8 cellular contexts compared by ENCODE assay signal in the genomic region with DNA sequence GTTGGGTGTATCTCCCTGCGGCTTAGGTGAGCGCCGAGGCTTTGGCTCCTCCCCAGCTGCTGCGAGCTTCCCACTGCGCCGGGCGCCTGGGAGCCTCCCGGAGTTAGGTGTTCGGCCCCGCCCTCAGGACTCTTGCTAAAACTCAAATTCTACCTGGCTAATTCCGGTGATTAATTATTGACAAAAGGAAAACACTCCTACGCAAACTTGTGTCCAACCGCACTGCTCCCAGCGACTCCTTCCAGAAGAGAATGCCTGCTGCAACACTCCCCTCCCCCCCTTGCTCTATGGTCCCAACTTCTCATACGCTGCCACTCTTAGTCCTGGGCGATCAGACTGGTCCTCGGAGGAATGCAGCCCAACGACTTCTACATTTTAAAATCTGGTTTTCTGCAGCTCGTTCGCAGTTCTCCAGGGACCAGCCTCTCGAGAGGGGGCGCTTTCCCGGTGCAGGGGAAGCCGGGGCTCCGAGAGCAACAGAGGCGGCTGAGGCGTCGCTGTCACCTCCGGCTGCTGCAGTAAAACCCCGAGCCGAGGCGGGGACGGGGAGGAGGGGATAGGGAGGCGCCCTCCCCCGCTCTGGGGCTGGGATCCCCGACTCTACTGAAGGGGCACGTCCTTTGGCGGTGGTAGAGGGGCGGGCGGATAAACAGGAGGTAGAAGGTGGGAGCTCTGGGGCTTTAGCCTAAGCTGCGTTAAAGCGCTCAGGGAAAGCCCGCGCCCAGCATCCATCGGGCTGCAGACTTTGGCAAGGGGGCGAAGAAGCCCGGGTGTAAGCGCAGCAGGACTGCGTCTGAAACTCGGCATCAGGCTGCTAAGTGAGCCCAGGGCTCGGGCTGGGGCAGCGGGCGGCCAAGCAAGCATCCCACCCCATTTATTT. TPM values are rescaled to one million over a fixed set of nuclear protein-coding genes. Genes with fewer than 3 reads are reported as not detected.
DNase-seq lines count a peak whose midpoint lies in the region; ATAC-seq, FAIRE-seq and TF ChIP-seq lines count a peak whose summit lies in the region.

A gene with protein sequence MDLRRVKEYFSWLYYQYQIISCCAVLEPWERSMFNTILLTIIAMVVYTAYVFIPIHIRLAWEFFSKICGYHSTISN (minus strand): TSS at position 77 of the 880 bp plus-strand sequence. CDS start 25,194 bp downstream, outside the sequence.

- FAIRE-seq in kidney (lab: Jason Lieb, UNC): no peak

- TF ChIP-seq CTCF in VCaP (conservative IDR thresholded peaks at IDR 0.05) (peak; percentile 47), cardiac fibroblast (IDR thresholded peaks at IDR 0.05; ENCODE audit: low read depth, low read length) (peak; percentile 12), kidney (IDR thresholded peaks at IDR 0.05; ENCODE audit: borderline replicate concordance, extremely low read depth, insufficient read depth) (no peak)

- H3K9me3 ChIP-seq in kidney (ENCODE audit: control insufficient read depth in 1 of 2, low read length in 2 of 2): no peaks in the 10 kb centered on the region

- H3K36me3 ChIP-seq in kidney (ENCODE audit: control insufficient read depth in 1 of 2, insufficient read depth in 2 of 2, low read length in 2 of 2): no peaks in the 10 kb centered on the region

- peaks cover 0 to 6% of the 10 kb centered on the region in 2 donors for H3K4me1 ChIP-seq in kidney (ENCODE audit: control insufficient read depth in 1 of 2, insufficient read depth in 1 of 2, low read depth in 1 of 2, low read length in 2 of 2)

- peak; percentile 46 for ATAC-seq in GM21576 (IDR thresholded peaks at IDR 0.05; ENCODE audit: unreplicated experiment)

- intact Hi-C loops in kidney (cut with DNase I): no loop called here

- H3K4me3 ChIP-seq in cardiac fibroblast (replicated peaks in 1 of 2; ENCODE audit: low read depth in 2 of 2, low read length in 2 of 2): peak within 1 kb of the TSS; percentile 33 to 41
- H3K4me3 ChIP-seq in kidney (ENCODE audit: low read length in 2 of 2): peak within 1 kb of the TSS; percentile 49 to 64

- H3K27ac ChIP-seq in VCaP: peak within 1 kb of the TSS; percentile 88
- no peak within 1 kb of the TSS for H3K27ac ChIP-seq in kidney (ENCODE audit: low read depth in 2 of 2, low read length in 2 of 2)

- DNase-seq in DMS153 (lab: John Stamatoyannopoulos, UW) (peak; percentile 13), LHCN-M2 (ENCODE audit: low read depth) (peak; percentile 9), cardiac fibroblast (ENCODE audit: low read depth in 2 of 2) (peak; percentile 13 to 18), kidney (peak; percentile 88), NOMO-1 (lab: John Stamatoyannopoulos, UW; ENCODE audit: unreplicated experiment in 2 of 2) (no peak)
- DNase-seq in stimulated activated CD4-positive, alpha-beta T cell treated with anti-CD3 and anti-CD28 coated beads, Interleukin-15, amount 100 ng/mL, for 1 hour (ENCODE audit: low read depth in 1 of 2, low spot score in 1 of 2): peak; percentile 16 to 37

- peak within 1 kb of the TSS in 1 of 2 donors; percentile 47 for H3K9ac ChIP-seq in kidney (ENCODE audit: low read length in 2 of 2)

RNA-seq across cellular contexts. Expression of the gene that starts here (rescaled TPM):
- not detected in 2 replicates for total RNA-seq in LHCN-M2 (2014; rRNA removed)
- polyA plus RNA-seq in LHCN-M2 (2012): not detected
- 7.8 TPM for total RNA-seq in kidney
- polyA plus RNA-seq in kidney (ENCODE audit: insufficient read depth, low read depth, low replicate concordance): 0.52 TPM

Comparison
In these comparisons a context has a peak if more than half of its experiments do, and no peak if none do; other contexts are left out.
1. Peak in DNase-seq in LHCN-M2; RNA of the gene not detected or under 1 TPM.
2. DNase-seq: peak in DMS153 (single experiment), cardiac fibroblast (2 of 2), kidney (single experiment) and stimulated activated CD4-positive, alpha-beta T cell treated with anti-CD3 and anti-CD28 coated beads, Interleukin-15, amount 100 ng/mL, for 1 hour (2 of 2); none in NOMO-1 (0 of 2).